ENCODE assay signal across 1 cellular context in genomic region chr17:75273968-75274708, GRCh38.
A peak's percentile ranks its signal among the peaks of the same experiment; 100 is the strongest.
TF ChIP-seq lines count a peak whose summit lies in the region.

No MANE protein-coding gene starts in this region.

TF ChIP-seq in K562, 482 proteins besides CTCF, POLR2A, EP300 and RAD21 (continued from another document and continues in another):
- no peak for TF ChIP-seq PYGO2 (tag; IDR thresholded peaks at IDR 0.05)
- TF ChIP-seq PML (IDR thresholded peaks at IDR 0.05; ENCODE audit: low read length) = no peak
- TF ChIP-seq CCAR2 (IDR thresholded peaks at IDR 0.05; ENCODE audit: low read depth, low read length) = no peak
- TF ChIP-seq ZNF655 (CRISPR knock-in tag; IDR thresholded peaks at IDR 0.05) = no peak
- no peak for TF ChIP-seq SRSF3 (IDR thresholded peaks at IDR 0.05; ENCODE audit: insufficient read depth, low read length)
- TF ChIP-seq ARID1B (IDR thresholded peaks at IDR 0.05) = 0 out of 2 replicates have a peak, but pooled peaks have one; percentile 7
- TF ChIP-seq NCOR1 (IDR thresholded peaks at IDR 0.05) = no peak
- no peak for TF ChIP-seq ZBTB17 (CRISPR knock-in tag; IDR thresholded peaks at IDR 0.05)
- TF ChIP-seq ZNF24 (IDR thresholded peaks at IDR 0.05) = no peak
- TF ChIP-seq KLF10 (CRISPR knock-in tag; IDR thresholded peaks at IDR 0.05) = no peak
- TF ChIP-seq ELK1 (CRISPR knock-in tag; IDR thresholded peaks at IDR 0.05) = no peak
- no peak for TF ChIP-seq YBX1 (IDR thresholded peaks at IDR 0.05)
- no peak for TF ChIP-seq RNF219 (CRISPR knock-in tag; IDR thresholded peaks at IDR 0.05)
- no peak for TF ChIP-seq NR1H2 (CRISPR knock-in tag; IDR thresholded peaks at IDR 0.05)
- TF ChIP-seq E2F5 (CRISPR knock-in tag; IDR thresholded peaks at IDR 0.05) = no peak
- no peak for TF ChIP-seq SREBF1 (IDR thresholded peaks at IDR 0.05; ENCODE audit: borderline replicate concordance, low read depth, low read length)
- TF ChIP-seq SRF (CRISPR knock-in tag; IDR thresholded peaks at IDR 0.05) = no peak
- no peak for TF ChIP-seq UBTF (IDR thresholded peaks at IDR 0.05; ENCODE audit: borderline replicate concordance in 1 of 2, low read depth in 2 of 2, low read length in 2 of 2)
- no peak for TF ChIP-seq ZNF184 (CRISPR knock-in tag; IDR thresholded peaks at IDR 0.05)
- TF ChIP-seq XRCC5 (IDR thresholded peaks at IDR 0.05; ENCODE audit: low read depth, low read length) = no peak
- TF ChIP-seq NR2C1 (IDR thresholded peaks at IDR 0.05) = no peak
- peak; percentile 35; the same call in 1 of the 2 replicates for TF ChIP-seq NR2C1 (tag; IDR thresholded peaks at IDR 0.05)
- no peak for TF ChIP-seq PHB (CRISPR knock-in tag; IDR thresholded peaks at IDR 0.05)
- TF ChIP-seq MECOM (CRISPR knock-in tag; IDR thresholded peaks at IDR 0.05) = no peak
- no peak for TF ChIP-seq NFE2L1 (tag; IDR thresholded peaks at IDR 0.05; ENCODE audit: borderline replicate concordance, low read depth)
- no peak for TF ChIP-seq RFX7 (CRISPR knock-in tag; IDR thresholded peaks at IDR 0.05)
- no peak for TF ChIP-seq PATZ1 (CRISPR knock-in tag; IDR thresholded peaks at IDR 0.05; ENCODE audit: borderline replicate concordance)
- TF ChIP-seq THRA (IDR thresholded peaks at IDR 0.05) = no peak
- no peak for TF ChIP-seq ZNF41 (CRISPR knock-in tag; conservative IDR thresholded peaks at IDR 0.05)
- peak; percentile 69; the same call in 1 of the 2 replicates for TF ChIP-seq ZNF175 (CRISPR knock-in tag; IDR thresholded peaks at IDR 0.05; ENCODE audit: low read depth)
- TF ChIP-seq CREM (IDR thresholded peaks at IDR 0.05; ENCODE audit: low read depth) = no peak
- TF ChIP-seq HIVEP1 (CRISPR knock-in tag; IDR thresholded peaks at IDR 0.05) = no peak
- TF ChIP-seq PHF8 (IDR thresholded peaks at IDR 0.05; ENCODE audit: borderline replicate concordance, low read length) = no peak
- TF ChIP-seq HMG20B (CRISPR knock-in tag; IDR thresholded peaks at IDR 0.05) = no peak
- TF ChIP-seq NFIC (IDR thresholded peaks at IDR 0.05) = peak; percentile 72
- no peak for TF ChIP-seq CCNT2 (IDR thresholded peaks at IDR 0.05; ENCODE audit: borderline replicate concordance, extremely low read depth, insufficient read length, low read depth, low read length)
- TF ChIP-seq ZNF511 (CRISPR knock-in tag; IDR thresholded peaks at IDR 0.05) = no peak
- no peak for TF ChIP-seq BMI1 (IDR thresholded peaks at IDR 0.05; ENCODE audit: low read length)
- no peak for TF ChIP-seq RHOXF2B (CRISPR knock-in tag; conservative IDR thresholded peaks at IDR 0.05)
- no peak for TF ChIP-seq HOXB6 (CRISPR knock-in tag; IDR thresholded peaks at IDR 0.05; ENCODE audit: borderline replicate concordance)
- TF ChIP-seq ILF3 (IDR thresholded peaks at IDR 0.05; ENCODE audit: borderline replicate concordance) = no peak
- TF ChIP-seq TAF9B (IDR thresholded peaks at IDR 0.05; ENCODE audit: partially characterized antibody) = no peak
- TF ChIP-seq SRSF7 (optimal IDR thresholded peaks at IDR 0.05; ENCODE audit: low read depth, low read length) = no peak
- TF ChIP-seq CREBBP (IDR thresholded peaks at IDR 0.05; ENCODE audit: low read depth, low read length) = no peak
